Comparison of ENCODE assay signal across 1 cellular context in the genomic region with DNA sequence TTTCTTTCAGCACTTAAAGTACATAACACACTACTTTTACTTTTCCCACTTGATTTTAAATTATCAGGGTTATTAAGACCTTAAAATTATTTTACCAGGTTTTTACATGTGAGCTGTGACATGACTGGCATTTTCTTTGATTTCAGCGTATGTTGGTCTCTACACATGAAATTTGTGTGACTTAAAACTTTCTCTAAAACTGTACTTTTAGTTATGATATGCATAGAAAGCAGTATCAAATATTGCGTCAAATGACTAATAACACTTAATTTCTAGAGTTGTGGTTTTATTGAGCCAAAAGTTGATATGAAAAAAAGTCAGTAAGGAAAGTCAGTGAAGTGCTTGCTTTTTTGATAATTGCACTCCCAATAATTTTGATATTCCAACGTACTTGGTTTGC.
TF ChIP-seq lines count a peak whose summit lies in the region.

No MANE protein-coding gene starts in this region.

TF ChIP-seq in GM12878, 131 proteins besides CTCF, POLR2A, EP300 and RAD21:
- TF ChIP-seq WRNIP1 (IDR thresholded peaks at IDR 0.05; ENCODE audit: borderline replicate concordance, low read depth, low read length), result no peak
- TF ChIP-seq PAX5 (IDR thresholded peaks at IDR 0.05; ENCODE audit: borderline replicate concordance, low read depth, low read length), result no peak
- peak; percentile 63; the same call in 1 of the 2 replicates for TF ChIP-seq RUNX3 (IDR thresholded peaks at IDR 0.05; ENCODE audit: low read length)
- TF ChIP-seq, protein P1, sequence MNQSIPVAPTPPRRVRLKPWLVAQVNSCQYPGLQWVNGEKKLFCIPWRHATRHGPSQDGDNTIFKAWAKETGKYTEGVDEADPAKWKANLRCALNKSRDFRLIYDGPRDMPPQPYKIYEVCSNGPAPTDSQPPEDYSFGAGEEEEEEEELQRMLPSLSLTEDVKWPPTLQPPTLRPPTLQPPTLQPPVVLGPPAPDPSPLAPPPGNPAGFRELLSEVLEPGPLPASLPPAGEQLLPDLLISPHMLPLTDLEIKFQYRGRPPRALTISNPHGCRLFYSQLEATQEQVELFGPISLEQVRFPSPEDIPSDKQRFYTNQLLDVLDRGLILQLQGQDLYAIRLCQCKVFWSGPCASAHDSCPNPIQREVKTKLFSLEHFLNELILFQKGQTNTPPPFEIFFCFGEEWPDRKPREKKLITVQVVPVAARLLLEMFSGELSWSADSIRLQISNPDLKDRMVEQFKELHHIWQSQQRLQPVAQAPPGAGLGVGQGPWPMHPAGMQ (IDR thresholded peaks at IDR 0.05; ENCODE audit: borderline replicate concordance), result no peak
- TF ChIP-seq, protein P2, sequence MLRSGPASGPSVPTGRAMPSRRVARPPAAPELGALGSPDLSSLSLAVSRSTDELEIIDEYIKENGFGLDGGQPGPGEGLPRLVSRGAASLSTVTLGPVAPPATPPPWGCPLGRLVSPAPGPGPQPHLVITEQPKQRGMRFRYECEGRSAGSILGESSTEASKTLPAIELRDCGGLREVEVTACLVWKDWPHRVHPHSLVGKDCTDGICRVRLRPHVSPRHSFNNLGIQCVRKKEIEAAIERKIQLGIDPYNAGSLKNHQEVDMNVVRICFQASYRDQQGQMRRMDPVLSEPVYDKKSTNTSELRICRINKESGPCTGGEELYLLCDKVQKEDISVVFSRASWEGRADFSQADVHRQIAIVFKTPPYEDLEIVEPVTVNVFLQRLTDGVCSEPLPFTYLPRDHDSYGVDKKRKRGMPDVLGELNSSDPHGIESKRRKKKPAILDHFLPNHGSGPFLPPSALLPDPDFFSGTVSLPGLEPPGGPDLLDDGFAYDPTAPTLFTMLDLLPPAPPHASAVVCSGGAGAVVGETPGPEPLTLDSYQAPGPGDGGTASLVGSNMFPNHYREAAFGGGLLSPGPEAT (IDR thresholded peaks at IDR 0.05; ENCODE audit: low read depth), result no peak
- TF ChIP-seq NBN (IDR thresholded peaks at IDR 0.05), result no peak
- TF ChIP-seq MYB (IDR thresholded peaks at IDR 0.05; ENCODE audit: borderline replicate concordance, low read depth, low read length), result no peak
- TF ChIP-seq, protein P3, sequence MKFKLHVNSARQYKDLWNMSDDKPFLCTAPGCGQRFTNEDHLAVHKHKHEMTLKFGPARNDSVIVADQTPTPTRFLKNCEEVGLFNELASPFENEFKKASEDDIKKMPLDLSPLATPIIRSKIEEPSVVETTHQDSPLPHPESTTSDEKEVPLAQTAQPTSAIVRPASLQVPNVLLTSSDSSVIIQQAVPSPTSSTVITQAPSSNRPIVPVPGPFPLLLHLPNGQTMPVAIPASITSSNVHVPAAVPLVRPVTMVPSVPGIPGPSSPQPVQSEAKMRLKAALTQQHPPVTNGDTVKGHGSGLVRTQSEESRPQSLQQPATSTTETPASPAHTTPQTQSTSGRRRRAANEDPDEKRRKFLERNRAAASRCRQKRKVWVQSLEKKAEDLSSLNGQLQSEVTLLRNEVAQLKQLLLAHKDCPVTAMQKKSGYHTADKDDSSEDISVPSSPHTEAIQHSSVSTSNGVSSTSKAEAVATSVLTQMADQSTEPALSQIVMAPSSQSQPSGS (IDR thresholded peaks at IDR 0.05; ENCODE audit: low read length), result peak; percentile 43; the same call in 1 of the 2 replicates
- TF ChIP-seq, protein P4, sequence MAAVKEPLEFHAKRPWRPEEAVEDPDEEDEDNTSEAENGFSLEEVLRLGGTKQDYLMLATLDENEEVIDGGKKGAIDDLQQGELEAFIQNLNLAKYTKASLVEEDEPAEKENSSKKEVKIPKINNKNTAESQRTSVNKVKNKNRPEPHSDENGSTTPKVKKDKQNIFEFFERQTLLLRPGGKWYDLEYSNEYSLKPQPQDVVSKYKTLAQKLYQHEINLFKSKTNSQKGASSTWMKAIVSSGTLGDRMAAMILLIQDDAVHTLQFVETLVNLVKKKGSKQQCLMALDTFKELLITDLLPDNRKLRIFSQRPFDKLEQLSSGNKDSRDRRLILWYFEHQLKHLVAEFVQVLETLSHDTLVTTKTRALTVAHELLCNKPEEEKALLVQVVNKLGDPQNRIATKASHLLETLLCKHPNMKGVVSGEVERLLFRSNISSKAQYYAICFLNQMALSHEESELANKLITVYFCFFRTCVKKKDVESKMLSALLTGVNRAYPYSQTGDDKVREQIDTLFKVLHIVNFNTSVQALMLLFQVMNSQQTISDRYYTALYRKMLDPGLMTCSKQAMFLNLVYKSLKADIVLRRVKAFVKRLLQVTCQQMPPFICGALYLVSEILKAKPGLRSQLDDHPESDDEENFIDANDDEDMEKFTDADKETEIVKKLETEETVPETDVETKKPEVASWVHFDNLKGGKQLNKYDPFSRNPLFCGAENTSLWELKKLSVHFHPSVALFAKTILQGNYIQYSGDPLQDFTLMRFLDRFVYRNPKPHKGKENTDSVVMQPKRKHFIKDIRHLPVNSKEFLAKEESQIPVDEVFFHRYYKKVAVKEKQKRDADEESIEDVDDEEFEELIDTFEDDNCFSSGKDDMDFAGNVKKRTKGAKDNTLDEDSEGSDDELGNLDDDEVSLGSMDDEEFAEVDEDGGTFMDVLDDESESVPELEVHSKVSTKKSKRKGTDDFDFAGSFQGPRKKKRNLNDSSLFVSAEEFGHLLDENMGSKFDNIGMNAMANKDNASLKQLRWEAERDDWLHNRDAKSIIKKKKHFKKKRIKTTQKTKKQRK (IDR thresholded peaks at IDR 0.05; ENCODE audit: low read depth, low read length), result no peak
- peak; percentile 61 for TF ChIP-seq JUNB (IDR thresholded peaks at IDR 0.05)
TF ChIP-seq in GM12878: peak in this region for 3.
